Comparison of ENCODE assay signal across 8 cellular contexts in the genomic region with DNA sequence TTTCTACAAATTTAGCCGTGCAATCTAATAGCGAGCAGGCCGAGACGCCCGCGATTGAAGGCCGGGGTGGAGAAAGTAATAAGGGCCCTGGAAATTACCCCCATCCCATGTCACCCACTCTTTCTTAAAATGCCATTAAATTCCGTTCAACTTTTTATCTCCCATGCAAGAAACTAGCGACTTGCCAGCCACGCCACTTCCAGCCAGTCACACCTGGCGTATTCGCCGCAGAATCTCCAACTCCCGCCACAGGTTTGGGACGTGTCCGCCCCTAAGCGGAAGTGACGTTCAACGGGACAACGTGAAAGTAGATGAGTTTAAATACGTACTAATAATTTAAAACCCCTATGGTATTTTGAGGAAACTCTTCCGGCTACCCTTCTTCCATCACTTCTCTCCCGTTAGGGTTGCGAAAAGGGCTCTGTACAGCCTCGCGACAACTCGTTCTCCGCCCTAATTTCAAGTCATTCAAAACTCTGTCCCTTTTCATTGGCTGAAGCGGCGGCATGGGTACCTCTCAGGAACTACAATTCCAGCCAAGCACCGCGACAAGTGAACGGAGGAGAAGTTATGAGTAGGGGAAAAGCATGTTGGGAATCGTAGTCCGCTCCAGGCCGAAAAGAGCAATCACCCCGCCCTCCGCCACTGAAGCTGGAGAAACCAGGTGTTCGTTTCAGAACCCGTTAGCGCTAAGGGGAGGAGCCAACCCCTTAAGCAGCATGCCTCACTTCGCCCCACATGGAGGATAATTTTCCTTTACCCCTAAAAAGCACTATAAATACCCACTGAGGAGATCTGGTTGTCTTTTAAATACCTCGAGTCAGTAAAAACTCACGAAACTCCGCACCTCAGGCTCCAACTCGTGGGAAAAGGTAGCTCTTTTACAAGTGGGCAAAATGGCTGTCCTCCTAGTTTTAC. TPM values are rescaled to one million over a fixed set of nuclear protein-coding genes. Genes with fewer than 3 reads are reported as not detected.
DNase-seq lines count a peak whose midpoint lies in the region; TF ChIP-seq lines count a peak whose summit lies in the region.

Gene ZRANB3 (minus strand): TSS at position 906 of the 918 bp plus-strand sequence.

- H3K4me1 ChIP-seq in ES-I3 (ENCODE audit: insufficient read depth, low read length) (no peaks in the 10 kb centered on the region), HAP-1 (peaks cover 32% of the 10 kb centered on the region)

- H3K27ac Mint-ChIP-seq in nephron = peak within 1 kb of the TSS in 2 of 3 experiments; percentile 44 to 91

- H3K4me1 Mint-ChIP-seq in nephron = peaks cover 8% of the 10 kb centered on the region

- H3K27me3 ChIP-seq in HAP-1 (ENCODE audit: low read depth) (no peaks in the 10 kb centered on the region), MG63 (no peaks in the 10 kb centered on the region)

- peak; percentile 42 for TF ChIP-seq POLR2A in Raji (IDR thresholded peaks at IDR 0.05; ENCODE audit: insufficient read depth, low read depth, low read length)

- H3K9me3 Mint-ChIP-seq in nephron = no peaks in the 10 kb centered on the region

- no peaks in the 10 kb centered on the region for H3K27me3 Mint-ChIP-seq in nephron (ENCODE audit: low read depth)

- in situ Hi-C loops in HAP-1 (cut with MboI; ENCODE audit: low sequenced_read_pairs) = no loop called here

- peak within 1 kb of the TSS; percentile 93 for H3K9ac ChIP-seq in ES-I3 (ENCODE audit: low read depth, low read length)

- H3K36me3 ChIP-seq in ES-I3 (ENCODE audit: insufficient read depth, low read length) (no peaks in the 10 kb centered on the region), HAP-1 (replicated peaks) (0 out of 2 replicates have a peak, but pooled peaks cover 4% of the 10 kb centered on the region), MG63 (peaks cover 2% of the 10 kb centered on the region; the same call in 1 of the 2 replicates)

- DNase-seq in HAP-1 (ENCODE audit: low spot score in 2 of 2) = peak; percentile 97 to 98
- peak; percentile 97 for DNase-seq in MG63
- peak; percentile 91 for DNase-seq in activated effector memory CD4-positive, alpha-beta T cell treated with Interleukin-2 at 50 U/mL for 16 hours
- peak; percentile 98 for DNase-seq in fibroblast of the aortic adventitia (ENCODE audit: low read depth)
- peak; percentile 95 for DNase-seq in stimulated activated naive CD4-positive, alpha-beta T cell treated with Interleukin-2 at 50 U/mL for 16 hours (lab: John Stamatoyannopoulos, UW)

- no peaks in the 10 kb centered on the region for H3K9me3 ChIP-seq in ES-I3 (ENCODE audit: control insufficient read depth, insufficient read depth, low read length)
- H3K9me3 ChIP-seq in HAP-1 = 0 out of 2 replicates have a peak, but pooled peaks cover 2% of the 10 kb centered on the region
- no peaks in the 10 kb centered on the region for H3K9me3 ChIP-seq in MG63

- peaks cover 12% of the 10 kb centered on the region for H3K36me3 Mint-ChIP-seq in nephron (ENCODE audit: low read depth)

- TF ChIP-seq CTCF in fibroblast of the aortic adventitia (IDR thresholded peaks at IDR 0.05; ENCODE audit: insufficient read depth, low read length) = no peak
- TF ChIP-seq CTCF in nephron (IDR thresholded peaks at IDR 0.05; ENCODE audit: unreplicated experiment in 3 of 3) = no peak

- H3K4me3 Mint-ChIP-seq in nephron = no peak within 1 kb of the TSS

- H3K4me3 ChIP-seq in HAP-1 (peak within 1 kb of the TSS; percentile 75), MG63 (peak within 1 kb of the TSS; percentile 86), fibroblast of the aortic adventitia (ENCODE audit: low read depth, low read length) (peak within 1 kb of the TSS; percentile 91)

RNA-seq across cellular contexts. Expression of gene ZRANB3, which starts in this region (rescaled TPM):
- 4.5 and 7.1 TPM in 2 replicates for total RNA-seq in MG63 (2014; rRNA removed; shearing (Covaris generic); ENCODE audit: low replicate concordance)
- 4.8 and 9.3 TPM in 2 replicates for total RNA-seq in fibroblast of the aortic adventitia (ENCODE audit: low replicate concordance)

Comparison
In these comparisons a context has a peak if more than half of its experiments do, and no peak if none do; other contexts are left out.
1. Peak in every context shown above with its lines: DNase-seq and H3K4me3 ChIP-seq.